17 cellular contexts compared by ENCODE assay signal in the genomic region with DNA sequence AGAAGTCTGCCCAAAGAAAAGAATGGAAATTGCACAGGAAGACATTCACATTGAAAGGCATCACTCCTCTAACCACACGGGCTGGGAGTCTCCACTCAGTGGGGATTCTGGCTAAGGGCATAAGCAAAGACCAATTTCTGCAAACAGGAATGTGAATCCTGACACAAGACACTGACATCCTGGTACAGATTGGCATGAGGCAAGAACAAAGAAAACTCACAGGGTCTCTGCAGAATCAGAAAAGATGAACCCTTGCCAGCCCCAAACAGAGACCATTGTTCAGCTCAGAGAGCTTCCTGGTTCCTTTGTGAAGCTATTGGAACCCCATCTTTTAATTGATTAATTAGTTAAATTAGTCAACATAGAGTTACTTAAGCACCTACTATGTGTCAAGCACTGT.
DNase-seq lines count a peak whose midpoint lies in the region; ATAC-seq lines count a peak whose summit lies in the region.
"Had no signal": no experiment of that assay in that cellular context is flagged by ENCODE, and none has a peak within 500 bp of the region (broad histone marks: within the 10 kb centered on the region; RNA-seq: fewer than 3 reads in every experiment).

No MANE protein-coding gene starts in this region.

- ATAC-seq in GM18858 (IDR thresholded peaks at IDR 0.05; ENCODE audit: unreplicated experiment), result no peak

- peak; percentile 25 for DNase-seq in NCI-H748 (lab: John Stamatoyannopoulos, UW; ENCODE audit: unreplicated experiment)
- no peak for DNase-seq in NCI-H748 treated with DMSO at 0.1 percent for 48 hours (lab: John Stamatoyannopoulos, UW)
- DNase-seq in midbrain (lab: John Stamatoyannopoulos, UW), result peak; percentile 62
- peak; percentile 85 for DNase-seq in superior temporal gyrus (ENCODE audit: extremely low spot score)
- no peak for DNase-seq in kidney glomerular epithelial cell (lab: John Stamatoyannopoulos, UW)
- no peak for DNase-seq in T-helper 1 cell
- DNase-seq: 8988T, COR-L47, DMS153, MV-4-11, NCI-H1436 treated with DMSO at 0.1 percent for 48 hours, NCI-H345, NCI-H774, SHP77 treated with DMSO at 0.1 percent for 48 hours had no signal

- H3K27ac ChIP-seq in cingulate gyrus (ENCODE audit: low read depth, low read length), result peak overlapping the region; percentile 93
- H3K27ac ChIP-seq: C4-2B had no signal

Comparison
In these comparisons a context has a peak if more than half of its experiments do, and no peak if none do; other contexts are left out.
1. DNase-seq: peak in NCI-H748 (single experiment), midbrain (single experiment) and superior temporal gyrus (single experiment); none in NCI-H748 treated with DMSO at 0.1 percent for 48 hours (single experiment), kidney glomerular epithelial cell (single experiment) and T-helper 1 cell (0 of 5).